In the genomic region with DNA sequence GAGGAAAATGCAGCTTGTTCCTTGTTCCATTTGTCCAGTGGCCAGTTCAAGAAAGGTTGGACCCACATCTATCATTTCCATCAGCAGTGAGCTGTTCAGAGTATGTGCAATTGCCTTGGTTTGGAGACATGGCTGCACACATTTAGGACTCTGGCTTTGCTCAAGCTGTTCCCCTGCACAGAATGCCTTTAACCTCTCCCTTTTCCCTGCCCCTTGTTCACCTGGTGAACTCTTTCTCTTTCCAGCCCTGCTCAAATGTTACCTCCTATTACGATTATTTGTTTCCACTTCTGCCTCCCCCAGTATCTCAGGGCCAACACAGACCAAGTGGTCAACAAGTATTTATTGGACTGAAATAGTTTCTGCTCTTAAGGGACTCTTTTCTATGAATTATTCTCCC, we compare ENCODE assay signal across 20 cellular contexts.
DNase-seq lines count a peak whose midpoint lies in the region; ATAC-seq, FAIRE-seq and TF ChIP-seq lines count a peak whose summit lies in the region.
"Had no signal": no experiment of that assay in that cellular context is flagged by ENCODE, and none has a peak within 500 bp of the region (broad histone marks: within the 10 kb centered on the region; RNA-seq: fewer than 3 reads in every experiment).

No MANE protein-coding gene starts in this region.

- ATAC-seq in HepG2 (no peak), GM21390 (IDR thresholded peaks at IDR 0.05; ENCODE audit: unreplicated experiment) (no peak)
- ATAC-seq in naive thymus-derived CD4-positive, alpha-beta T cell, result no peak
- ATAC-seq: A549; CD8-positive, alpha-beta T cell had no signal

- H3K4me2 ChIP-seq in HepG2 (ENCODE audit: low read depth, low read length), result no peak overlapping the region
- H3K4me2 ChIP-seq: A549 had no signal

- DNase-seq in HepG2 (ENCODE audit: low spot score) (no peak), esophagus muscularis mucosa (ENCODE audit: extremely low spot score) (peak; percentile 64)
- no peak for DNase-seq in naive thymus-derived CD4-positive, alpha-beta T cell
- DNase-seq: AML-193; Caco-2; Calu3; CD4-positive, alpha-beta T cell; CD8-positive, alpha-beta T cell; DMS79 treated with DMSO at 0.1 percent for 48 hours; GF-D8 had no signal

- H3K4me1 Mint-ChIP-seq in naive thymus-derived CD4-positive, alpha-beta T cell, result no peaks in the 10 kb centered on the region
- H3K4me1 Mint-ChIP-seq: B cell had no signal

- H3K79me2 ChIP-seq in HepG2 (ENCODE audit: insufficient read depth, low read length), result no peaks in the 10 kb centered on the region

- BruUV-seq in HepG2 (replicated peaks; lab: Mats Ljungman, UMichigan), result no TSS peak

- no peak for FAIRE-seq in HepG2 (lab: Jason Lieb, UNC)
- FAIRE-seq: A549, D721Med, G401.6, GM12891, GM19239 had no signal

- no peak overlapping the region for H3K4me3 Mint-ChIP-seq in naive thymus-derived CD4-positive, alpha-beta T cell
- H3K4me3 Mint-ChIP-seq: B cell; CD4-positive, alpha-beta T cell; CD8-positive, alpha-beta T cell had no signal

- in situ Hi-C loops in HepG2 (cut with HindIII; ENCODE audit: extremely low pct_ligation_motif_present, low pct_unique_long_range_greater_than_20kb), result no loop called here

- TF ChIP-seq POLR2A in HepG2 (IDR thresholded peaks at IDR 0.05; ENCODE audit: insufficient read depth in 1 of 2, low read depth in 2 of 2, low read length in 2 of 2) (no peak), esophagus muscularis mucosa (IDR thresholded peaks at IDR 0.05; ENCODE audit: low read depth) (no peak)

- H3K27me3 Mint-ChIP-seq in naive thymus-derived CD4-positive, alpha-beta T cell, result peaks cover 12 to 47% (median 33%) of the 10 kb centered on the region in 5 donors

- H3K36me3 Mint-ChIP-seq in naive thymus-derived CD4-positive, alpha-beta T cell, result peaks cover 0 to 4% (median 0%) of the 10 kb centered on the region in 5 donors
- H3K36me3 Mint-ChIP-seq: CD8-positive, alpha-beta T cell had no signal

- no peaks in the 10 kb centered on the region for H4K20me1 ChIP-seq in HepG2 (ENCODE audit: insufficient read depth, low read length)

- H3K4me1 ChIP-seq in liver (ENCODE audit: control insufficient read depth in 4 of 4, insufficient read depth in 4 of 4, low read length in 3 of 4) (peaks cover 0 to 8% (median 0%) of the 10 kb centered on the region in 4 donors), HepG2 (ENCODE audit: insufficient read depth, low read length) (no peaks in the 10 kb centered on the region), esophagus muscularis mucosa (peaks cover 0 to 5% (median 1%) of the 10 kb centered on the region in 4 donors)
- H3K4me1 ChIP-seq in naive thymus-derived CD4-positive, alpha-beta T cell (ENCODE audit: control insufficient read depth in 2 of 2, insufficient read depth in 2 of 2, low read length in 2 of 2), result no peaks in the 10 kb centered on the region
- H3K4me1 ChIP-seq: A549, Caco-2 had no signal

- H3K27me3 ChIP-seq in liver (ENCODE audit: control insufficient read depth in 4 of 4, insufficient read depth in 4 of 4, low read length in 3 of 4), result no peaks in the 10 kb centered on the region
- H3K27me3 ChIP-seq in HepG2 (ENCODE audit: control insufficient read depth in 1 of 2, insufficient read depth in 2 of 2, low read length in 2 of 2), result peaks cover 0 to 13% of the 10 kb centered on the region in 2 experiments; a peak in 2 of 5 replicates
- H3K27me3 ChIP-seq in esophagus muscularis mucosa, result peaks cover 0 to 44% (median 0%) of the 10 kb centered on the region in 4 donors
- H3K27me3 ChIP-seq in naive thymus-derived CD4-positive, alpha-beta T cell (ENCODE audit: control insufficient read depth in 2 of 2, insufficient read depth in 2 of 2, low read length in 2 of 2), result peaks cover 0 to 4% of the 10 kb centered on the region in 2 donors

- H3K36me3 ChIP-seq in liver (ENCODE audit: control insufficient read depth in 4 of 4, insufficient read depth in 3 of 4, low read depth in 1 of 4, low read length in 3 of 4), result no peaks in the 10 kb centered on the region
- no peaks in the 10 kb centered on the region for H3K36me3 ChIP-seq in HepG2 (replicated peaks in 1 of 2; ENCODE audit: control insufficient read depth in 1 of 2, insufficient read depth in 2 of 2, low read length in 2 of 2)
- H3K36me3 ChIP-seq in esophagus muscularis mucosa, result no peaks in the 10 kb centered on the region
- no peaks in the 10 kb centered on the region for H3K36me3 ChIP-seq in naive thymus-derived CD4-positive, alpha-beta T cell (ENCODE audit: control insufficient read depth in 2 of 3, insufficient read depth in 3 of 3, low read length in 3 of 3)

- TF ChIP-seq CTCF in liver (IDR thresholded peaks at IDR 0.05; ENCODE audit: low read depth, low read length, missing input control) (no peak), HepG2 (CRISPR knock-in tag; IDR thresholded peaks at IDR 0.05) (no peak), esophagus muscularis mucosa (IDR thresholded peaks at IDR 0.05) (no peak)

- no peaks in the 10 kb centered on the region for H3K9me3 ChIP-seq in liver (ENCODE audit: control insufficient read depth in 4 of 4, low read length in 3 of 4)
- H3K9me3 ChIP-seq in HepG2 (ENCODE audit: low read length), result no peaks in the 10 kb centered on the region
- H3K9me3 ChIP-seq in esophagus muscularis mucosa, result no peaks in the 10 kb centered on the region
- no peaks in the 10 kb centered on the region for H3K9me3 ChIP-seq in naive thymus-derived CD4-positive, alpha-beta T cell (ENCODE audit: control insufficient read depth in 2 of 3, low read length in 3 of 3)
- H3K9me3 ChIP-seq: A549, Caco-2 had no signal

- intact Hi-C loops in HepG2 (cut with micrococcal nuclease; ENCODE audit: unreplicated experiment) (no loop called here), esophagus muscularis mucosa (cut with DNase I) (no loop called here)
- intact Hi-C loops in naive thymus-derived CD4-positive, alpha-beta T cell (cut with micrococcal nuclease), result no loop called here

- CTCF ChIA-PET in HepG2 (lab: Yijun Ruan, JAX; ENCODE audit: low intra/inter-chr PET ratio, low total read pairs), result no interaction called here
- CTCF ChIA-PET in naive thymus-derived CD4-positive, alpha-beta T cell (lab: Charles Lee), result no interaction called here

- no peak for TF ChIP-seq EP300 in HepG2 (IDR thresholded peaks at IDR 0.05; ENCODE audit: low read depth in 2 of 2, low read length in 2 of 2)
- no peak for TF ChIP-seq EP300 in HepG2 (CRISPR knock-in tag; IDR thresholded peaks at IDR 0.05; ENCODE audit: borderline replicate concordance)
- no peak for TF ChIP-seq EP300 in esophagus muscularis mucosa (IDR thresholded peaks at IDR 0.05)

- H3K4me3 ChIP-seq in liver (ENCODE audit: low read depth in 1 of 3, low read length in 3 of 3), result no peak overlapping the region
- no peak overlapping the region for H3K4me3 ChIP-seq in HepG2 (replicated peaks in 1 of 3; ENCODE audit: insufficient read depth in 1 of 3, low read depth in 2 of 3, low read length in 3 of 3)
- H3K4me3 ChIP-seq in esophagus muscularis mucosa, result no peak overlapping the region
- no peak overlapping the region for H3K4me3 ChIP-seq in naive thymus-derived CD4-positive, alpha-beta T cell (ENCODE audit: low read length)
- H3K4me3 ChIP-seq: A549 had no signal

- peaks cover 0 to 3% (median 0%) of the 10 kb centered on the region in 11 donors for H3K9me3 Mint-ChIP-seq in naive thymus-derived CD4-positive, alpha-beta T cell
- H3K9me3 Mint-ChIP-seq: CD4-positive, alpha-beta T cell; CD8-positive, alpha-beta T cell had no signal

- WGBS in liver, result 63% methylated on average over 1 of the region's 1 CpG
- 0% methylated on average over 1 of the region's 1 CpG for WGBS in HepG2 (ENCODE audit: low lambda C conversion rate)
- WGBS in esophagus muscularis mucosa, result 77% methylated on average over 1 of the region's 1 CpG

- no peak overlapping the region for H3K9ac ChIP-seq in liver (ENCODE audit: low read depth in 1 of 2, low read length in 2 of 2)
- no peak overlapping the region for H3K9ac ChIP-seq in HepG2 (ENCODE audit: insufficient read depth, low read depth, low read length)

- H3K27ac ChIP-seq in liver (ENCODE audit: low read depth in 1 of 2, low read length in 2 of 2), result no peak overlapping the region
- no peak overlapping the region for H3K27ac ChIP-seq in HepG2 (ENCODE audit: extremely low read length, insufficient read depth, low read length)
- H3K27ac ChIP-seq in esophagus muscularis mucosa (replicated peaks in 1 of 4), result no peak overlapping the region
- H3K27ac ChIP-seq in naive thymus-derived CD4-positive, alpha-beta T cell (ENCODE audit: low read depth, low read length), result no peak overlapping the region
- H3K27ac ChIP-seq: 22Rv1, A549, C4-2B had no signal

- POLR2A ChIA-PET in HepG2 (lab: Yijun Ruan, JAX), result no interaction called here
- POLR2A ChIA-PET in naive thymus-derived CD4-positive, alpha-beta T cell (lab: Charles Lee), result no interaction called here

- TF ChIP-seq RAD21 in liver (IDR thresholded peaks at IDR 0.05) (no peak), HepG2 (CRISPR knock-in tag; IDR thresholded peaks at IDR 0.05) (no peak)

- H2AFZ ChIP-seq in HepG2 (ENCODE audit: low read length), result no peak overlapping the region

- no peak overlapping the region for H3K27ac Mint-ChIP-seq in naive thymus-derived CD4-positive, alpha-beta T cell
- H3K27ac Mint-ChIP-seq: B cell; CD4-positive, alpha-beta T cell; CD8-positive, alpha-beta T cell had no signal

TF ChIP-seq in liver, 16 proteins besides CTCF, POLR2A, EP300 and RAD21 (continues in another document):
- peak; percentile 31 to 65 for TF ChIP-seq RXRA (IDR thresholded peaks at IDR 0.05)

TF ChIP-seq in HepG2, 621 proteins besides CTCF, POLR2A, EP300 and RAD21 (continues in another document):
- no peak for TF ChIP-seq HIVEP1 (CRISPR knock-in tag; IDR thresholded peaks at IDR 0.05)
- no peak for TF ChIP-seq ZNF781 (CRISPR knock-in tag; IDR thresholded peaks at IDR 0.05; ENCODE audit: borderline replicate concordance, not compliant biosample characterization)
- TF ChIP-seq ZNF33B (CRISPR knock-in tag; IDR thresholded peaks at IDR 0.05), result no peak
- no peak for TF ChIP-seq ZNF121 (CRISPR knock-in tag; IDR thresholded peaks at IDR 0.05)
- no peak for TF ChIP-seq KLF15 (CRISPR knock-in tag; IDR thresholded peaks at IDR 0.05; ENCODE audit: borderline replicate concordance)
